12 cellular contexts compared by ENCODE assay signal in genomic region chr9:100465765-100466164, GRCh38. TPM values are rescaled to one million over a fixed set of nuclear protein-coding genes. Genes with fewer than 3 reads are reported as not detected.
"Had no signal": no experiment of that assay in that cellular context is flagged by ENCODE, and none has a peak within 500 bp of the region (broad histone marks: within the 10 kb centered on the region; RNA-seq: fewer than 3 reads in every experiment).

No MANE protein-coding gene starts in this region.

- H3K27ac ChIP-seq: coronary artery, lower lobe of right lung, pancreas, tibial artery had no signal

- H3K4me3 ChIP-seq: coronary artery, lower lobe of right lung, pancreas, tibial artery had no signal

- DNase-seq: activated CD4-positive, alpha-beta T cell treated with anti-CD3 and anti-CD28 coated beads, Interleukin-2, amount 10 ng/mL, durations not matched to agents 7 days and 5 days; activated CD8-positive, alpha-beta T cell treated with anti-CD3 and anti-CD28 coated beads, Interleukin-2, amount 10 ng/mL, durations not matched to agents 7 days and 5 days; activated naive CD4-positive, alpha-beta T cell treated with anti-CD3 and anti-CD28 coated beads for 36 hours; activated T-cell treated with anti-CD3 and anti-CD28 coated beads, Interleukin-2, amount 50 U/mL, for 4 hours; immature natural killer cell; lower lobe of right lung; naive thymus-derived CD8-positive, alpha-beta T cell; stimulated activated naive B cell treated with anti-CD40 and anti-IgM and Interleukin-4, amounts not matched to agents 10 μg/mL and 1 μg/mL and 100 μg/mL, for 72 hours; tibial artery had no signal

- ATAC-seq: activated CD4-positive, CD25-positive, alpha-beta regulatory T cell treated with anti-CD3 and anti-CD28 coated beads, Interleukin-2, amount 50 U/mL, for 24 hours; activated CD8-positive, alpha-beta T cell treated with anti-CD3 and anti-CD28 coated beads, Interleukin-2, amount 10 ng/mL, durations not matched to agents 7 days and 5 days; activated T-cell treated with anti-CD3 and anti-CD28 coated beads, Interleukin-2, amount 50 U/mL, for 4 hours; naive thymus-derived CD8-positive, alpha-beta T cell; stimulated activated naive B cell treated with anti-CD40 and anti-IgM and Interleukin-4, amounts not matched to agents 10 μg/mL and 1 μg/mL and 100 μg/mL, for 72 hours had no signal

- H3K27me3 ChIP-seq: pancreas, tibial artery had no signal

RNA-seq across cellular contexts. Expression of gene TMEFF1, which starts 7.2 kb away (rescaled TPM):
- total RNA-seq: activated CD4-positive, alpha-beta T cell treated with anti-CD3 and anti-CD28 coated beads, Interleukin-2, amount 10 ng/mL, durations not matched to agents 7 days and 5 days; activated CD8-positive, alpha-beta T cell treated with anti-CD3 and anti-CD28 coated beads, Interleukin-2, amount 10 ng/mL, durations not matched to agents 7 days and 5 days had no signal
